1 cellular context compared by ENCODE assay signal in the genomic region with DNA sequence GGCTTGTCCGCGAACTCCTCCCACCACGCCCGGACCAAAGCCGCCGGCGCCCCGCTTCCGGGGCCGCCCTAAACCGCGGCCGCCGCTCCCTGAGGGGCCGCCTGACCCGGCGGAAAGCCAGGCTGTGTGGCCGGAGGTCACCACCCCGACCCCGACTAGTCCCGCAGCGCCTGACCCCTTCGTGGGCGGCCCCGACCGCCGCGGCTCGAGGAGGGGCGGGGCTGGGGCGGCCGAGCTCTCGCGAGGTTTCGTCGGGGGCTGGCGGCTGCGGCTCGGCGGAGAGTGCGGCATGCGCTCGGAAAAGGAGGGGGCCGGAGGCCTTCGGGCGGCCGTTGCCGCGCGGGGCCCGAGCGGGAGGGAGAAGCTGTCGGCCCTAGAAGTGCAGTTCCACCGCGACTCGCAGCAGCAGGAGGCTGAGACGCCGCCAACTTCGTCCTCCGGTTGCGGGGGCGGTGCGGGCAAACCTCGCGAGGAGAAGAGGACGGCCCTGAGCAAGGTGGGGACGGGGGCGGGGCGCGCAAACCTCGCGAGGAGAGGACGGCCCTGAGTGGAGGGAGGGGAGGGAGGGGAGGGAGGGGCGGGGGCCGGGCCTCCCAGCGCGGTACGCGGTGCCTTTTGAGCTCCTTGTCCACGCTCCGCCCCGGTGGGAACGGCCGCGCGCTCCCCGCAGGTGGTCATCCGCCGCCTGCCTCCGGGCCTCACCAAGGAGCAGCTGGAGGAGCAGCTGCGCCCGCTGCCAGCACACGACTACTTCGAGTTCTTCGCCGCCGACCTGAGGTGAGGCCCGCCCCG.
A peak's percentile ranks its signal among the peaks of the same experiment; 100 is the strongest.
TF ChIP-seq lines count a peak whose summit lies in the region.

A gene with protein sequence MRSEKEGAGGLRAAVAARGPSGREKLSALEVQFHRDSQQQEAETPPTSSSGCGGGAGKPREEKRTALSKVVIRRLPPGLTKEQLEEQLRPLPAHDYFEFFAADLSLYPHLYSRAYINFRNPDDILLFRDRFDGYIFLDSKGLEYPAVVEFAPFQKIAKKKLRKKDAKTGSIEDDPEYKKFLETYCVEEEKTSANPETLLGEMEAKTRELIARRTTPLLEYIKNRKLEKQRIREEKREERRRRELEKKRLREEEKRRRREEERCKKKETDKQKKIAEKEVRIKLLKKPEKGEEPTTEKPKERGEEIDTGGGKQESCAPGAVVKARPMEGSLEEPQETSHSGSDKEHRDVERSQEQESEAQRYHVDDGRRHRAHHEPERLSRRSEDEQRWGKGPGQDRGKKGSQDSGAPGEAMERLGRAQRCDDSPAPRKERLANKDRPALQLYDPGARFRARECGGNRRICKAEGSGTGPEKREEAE (plus strand): TSS at position 251 of the 792 bp plus-strand sequence. CDS start 39 bp downstream, at position 290.

TF ChIP-seq in K562, 482 proteins besides CTCF, POLR2A, EP300 and RAD21 (continued from another document and continues in another):
- TF ChIP-seq, protein P1, sequence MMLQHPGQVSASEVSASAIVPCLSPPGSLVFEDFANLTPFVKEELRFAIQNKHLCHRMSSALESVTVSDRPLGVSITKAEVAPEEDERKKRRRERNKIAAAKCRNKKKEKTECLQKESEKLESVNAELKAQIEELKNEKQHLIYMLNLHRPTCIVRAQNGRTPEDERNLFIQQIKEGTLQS (IDR thresholded peaks at IDR 0.05), result no peak
- TF ChIP-seq, protein P1 (CRISPR knock-in tag; conservative IDR thresholded peaks at IDR 0.05), result no peak
- TF ChIP-seq U2AF1 (optimal IDR thresholded peaks at IDR 0.05; ENCODE audit: low read depth, low read length) (no peak), HDGF (IDR thresholded peaks at IDR 0.05) (no peak), NRF1 (conservative IDR thresholded peaks at IDR 0.05 in 1 of 2, IDR thresholded peaks at IDR 0.05 in 1 of 2) (peak in 1 of 2 experiments; percentile 58; a peak in 3 of 4 replicates), MCM5 (IDR thresholded peaks at IDR 0.05; ENCODE audit: low read depth) (no peak), XRCC5 (IDR thresholded peaks at IDR 0.05; ENCODE audit: low read depth, low read length) (0 out of 2 replicates have a peak, but pooled peaks have one; percentile 1), ZNF3 (CRISPR knock-in tag; IDR thresholded peaks at IDR 0.05) (no peak), ZNF57 (CRISPR knock-in tag; IDR thresholded peaks at IDR 0.05) (no peak), TCF7L2 (IDR thresholded peaks at IDR 0.05; ENCODE audit: low read depth, low read length) (no peak), ZNF41 (CRISPR knock-in tag; conservative IDR thresholded peaks at IDR 0.05) (no peak), SRSF1 (IDR thresholded peaks at IDR 0.05; ENCODE audit: low read depth, low read length) (no peak), ESRRA (IDR thresholded peaks at IDR 0.05; ENCODE audit: borderline replicate concordance, low read depth) (peak; percentile 95), MED1 (CRISPR knock-in tag; IDR thresholded peaks at IDR 0.05; ENCODE audit: borderline replicate concordance) (no peak), ZNF589 (CRISPR knock-in tag; IDR thresholded peaks at IDR 0.05; ENCODE audit: low read depth) (no peak), POLR3G (IDR thresholded peaks at IDR 0.05; ENCODE audit: extremely low read depth, insufficient read length, insufficient replicate concordance) (no peak), KAT7 (CRISPR knock-in tag; IDR thresholded peaks at IDR 0.05; ENCODE audit: borderline replicate concordance) (no peak), MCM2 (IDR thresholded peaks at IDR 0.05; ENCODE audit: low read depth) (no peak), SMARCC2 (IDR thresholded peaks at IDR 0.05; ENCODE audit: low read depth) (no peak), CBFA2T2 (conservative IDR thresholded peaks at IDR 0.05) (peak; percentile 58), TGIF2 (CRISPR knock-in tag; IDR thresholded peaks at IDR 0.05) (no peak), MCM3 (IDR thresholded peaks at IDR 0.05) (no peak), KLF6 (CRISPR knock-in tag; IDR thresholded peaks at IDR 0.05; ENCODE audit: borderline replicate concordance) (no peak)
- TF ChIP-seq, protein P2, sequence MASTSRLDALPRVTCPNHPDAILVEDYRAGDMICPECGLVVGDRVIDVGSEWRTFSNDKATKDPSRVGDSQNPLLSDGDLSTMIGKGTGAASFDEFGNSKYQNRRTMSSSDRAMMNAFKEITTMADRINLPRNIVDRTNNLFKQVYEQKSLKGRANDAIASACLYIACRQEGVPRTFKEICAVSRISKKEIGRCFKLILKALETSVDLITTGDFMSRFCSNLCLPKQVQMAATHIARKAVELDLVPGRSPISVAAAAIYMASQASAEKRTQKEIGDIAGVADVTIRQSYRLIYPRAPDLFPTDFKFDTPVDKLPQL (IDR thresholded peaks at IDR 0.05; ENCODE audit: extremely low read depth, insufficient read length), result no peak
- TF ChIP-seq, protein P3, sequence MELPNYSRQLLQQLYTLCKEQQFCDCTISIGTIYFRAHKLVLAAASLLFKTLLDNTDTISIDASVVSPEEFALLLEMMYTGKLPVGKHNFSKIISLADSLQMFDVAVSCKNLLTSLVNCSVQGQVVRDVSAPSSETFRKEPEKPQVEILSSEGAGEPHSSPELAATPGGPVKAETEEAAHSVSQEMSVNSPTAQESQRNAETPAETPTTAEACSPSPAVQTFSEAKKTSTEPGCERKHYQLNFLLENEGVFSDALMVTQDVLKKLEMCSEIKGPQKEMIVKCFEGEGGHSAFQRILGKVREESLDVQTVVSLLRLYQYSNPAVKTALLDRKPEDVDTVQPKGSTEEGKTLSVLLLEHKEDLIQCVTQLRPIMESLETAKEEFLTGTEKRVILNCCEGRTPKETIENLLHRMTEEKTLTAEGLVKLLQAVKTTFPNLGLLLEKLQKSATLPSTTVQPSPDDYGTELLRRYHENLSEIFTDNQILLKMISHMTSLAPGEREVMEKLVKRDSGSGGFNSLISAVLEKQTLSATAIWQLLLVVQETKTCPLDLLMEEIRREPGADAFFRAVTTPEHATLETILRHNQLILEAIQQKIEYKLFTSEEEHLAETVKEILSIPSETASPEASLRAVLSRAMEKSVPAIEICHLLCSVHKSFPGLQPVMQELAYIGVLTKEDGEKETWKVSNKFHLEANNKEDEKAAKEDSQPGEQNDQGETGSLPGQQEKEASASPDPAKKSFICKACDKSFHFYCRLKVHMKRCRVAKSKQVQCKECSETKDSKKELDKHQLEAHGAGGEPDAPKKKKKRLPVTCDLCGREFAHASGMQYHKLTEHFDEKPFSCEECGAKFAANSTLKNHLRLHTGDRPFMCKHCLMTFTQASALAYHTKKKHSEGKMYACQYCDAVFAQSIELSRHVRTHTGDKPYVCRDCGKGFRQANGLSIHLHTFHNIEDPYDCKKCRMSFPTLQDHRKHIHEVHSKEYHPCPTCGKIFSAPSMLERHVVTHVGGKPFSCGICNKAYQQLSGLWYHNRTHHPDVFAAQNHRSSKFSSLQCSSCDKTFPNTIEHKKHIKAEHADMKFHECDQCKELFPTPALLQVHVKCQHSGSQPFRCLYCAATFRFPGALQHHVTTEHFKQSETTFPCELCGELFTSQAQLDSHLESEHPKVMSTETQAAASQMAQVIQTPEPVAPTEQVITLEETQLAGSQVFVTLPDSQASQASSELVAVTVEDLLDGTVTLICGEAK (IDR thresholded peaks at IDR 0.05), result peak; percentile 74
- TF ChIP-seq, protein P3 (CRISPR knock-in tag; IDR thresholded peaks at IDR 0.05), result no peak
- TF ChIP-seq, protein P4, sequence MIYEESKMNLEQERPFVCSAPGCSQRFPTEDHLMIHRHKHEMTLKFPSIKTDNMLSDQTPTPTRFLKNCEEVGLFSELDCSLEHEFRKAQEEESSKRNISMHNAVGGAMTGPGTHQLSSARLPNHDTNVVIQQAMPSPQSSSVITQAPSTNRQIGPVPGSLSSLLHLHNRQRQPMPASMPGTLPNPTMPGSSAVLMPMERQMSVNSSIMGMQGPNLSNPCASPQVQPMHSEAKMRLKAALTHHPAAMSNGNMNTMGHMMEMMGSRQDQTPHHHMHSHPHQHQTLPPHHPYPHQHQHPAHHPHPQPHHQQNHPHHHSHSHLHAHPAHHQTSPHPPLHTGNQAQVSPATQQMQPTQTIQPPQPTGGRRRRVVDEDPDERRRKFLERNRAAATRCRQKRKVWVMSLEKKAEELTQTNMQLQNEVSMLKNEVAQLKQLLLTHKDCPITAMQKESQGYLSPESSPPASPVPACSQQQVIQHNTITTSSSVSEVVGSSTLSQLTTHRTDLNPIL (CRISPR knock-in tag; IDR thresholded peaks at IDR 0.05), result no peak
- TF ChIP-seq, protein P5, sequence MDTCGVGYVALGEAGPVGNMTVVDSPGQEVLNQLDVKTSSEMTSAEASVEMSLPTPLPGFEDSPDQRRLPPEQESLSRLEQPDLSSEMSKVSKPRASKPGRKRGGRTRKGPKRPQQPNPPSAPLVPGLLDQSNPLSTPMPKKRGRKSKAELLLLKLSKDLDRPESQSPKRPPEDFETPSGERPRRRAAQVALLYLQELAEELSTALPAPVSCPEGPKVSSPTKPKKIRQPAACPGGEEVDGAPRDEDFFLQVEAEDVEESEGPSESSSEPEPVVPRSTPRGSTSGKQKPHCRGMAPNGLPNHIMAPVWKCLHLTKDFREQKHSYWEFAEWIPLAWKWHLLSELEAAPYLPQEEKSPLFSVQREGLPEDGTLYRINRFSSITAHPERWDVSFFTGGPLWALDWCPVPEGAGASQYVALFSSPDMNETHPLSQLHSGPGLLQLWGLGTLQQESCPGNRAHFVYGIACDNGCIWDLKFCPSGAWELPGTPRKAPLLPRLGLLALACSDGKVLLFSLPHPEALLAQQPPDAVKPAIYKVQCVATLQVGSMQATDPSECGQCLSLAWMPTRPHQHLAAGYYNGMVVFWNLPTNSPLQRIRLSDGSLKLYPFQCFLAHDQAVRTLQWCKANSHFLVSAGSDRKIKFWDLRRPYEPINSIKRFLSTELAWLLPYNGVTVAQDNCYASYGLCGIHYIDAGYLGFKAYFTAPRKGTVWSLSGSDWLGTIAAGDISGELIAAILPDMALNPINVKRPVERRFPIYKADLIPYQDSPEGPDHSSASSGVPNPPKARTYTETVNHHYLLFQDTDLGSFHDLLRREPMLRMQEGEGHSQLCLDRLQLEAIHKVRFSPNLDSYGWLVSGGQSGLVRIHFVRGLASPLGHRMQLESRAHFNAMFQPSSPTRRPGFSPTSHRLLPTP (IDR thresholded peaks at IDR 0.05; ENCODE audit: borderline replicate concordance, extremely low read depth, insufficient read length), result no peak
- TF ChIP-seq, protein P6, sequence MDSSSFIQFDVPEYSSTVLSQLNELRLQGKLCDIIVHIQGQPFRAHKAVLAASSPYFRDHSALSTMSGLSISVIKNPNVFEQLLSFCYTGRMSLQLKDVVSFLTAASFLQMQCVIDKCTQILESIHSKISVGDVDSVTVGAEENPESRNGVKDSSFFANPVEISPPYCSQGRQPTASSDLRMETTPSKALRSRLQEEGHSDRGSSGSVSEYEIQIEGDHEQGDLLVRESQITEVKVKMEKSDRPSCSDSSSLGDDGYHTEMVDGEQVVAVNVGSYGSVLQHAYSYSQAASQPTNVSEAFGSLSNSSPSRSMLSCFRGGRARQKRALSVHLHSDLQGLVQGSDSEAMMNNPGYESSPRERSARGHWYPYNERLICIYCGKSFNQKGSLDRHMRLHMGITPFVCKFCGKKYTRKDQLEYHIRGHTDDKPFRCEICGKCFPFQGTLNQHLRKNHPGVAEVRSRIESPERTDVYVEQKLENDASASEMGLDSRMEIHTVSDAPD (CRISPR knock-in tag; IDR thresholded peaks at IDR 0.05), result no peak
- TF ChIP-seq, protein P7, sequence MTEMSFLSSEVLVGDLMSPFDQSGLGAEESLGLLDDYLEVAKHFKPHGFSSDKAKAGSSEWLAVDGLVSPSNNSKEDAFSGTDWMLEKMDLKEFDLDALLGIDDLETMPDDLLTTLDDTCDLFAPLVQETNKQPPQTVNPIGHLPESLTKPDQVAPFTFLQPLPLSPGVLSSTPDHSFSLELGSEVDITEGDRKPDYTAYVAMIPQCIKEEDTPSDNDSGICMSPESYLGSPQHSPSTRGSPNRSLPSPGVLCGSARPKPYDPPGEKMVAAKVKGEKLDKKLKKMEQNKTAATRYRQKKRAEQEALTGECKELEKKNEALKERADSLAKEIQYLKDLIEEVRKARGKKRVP (CRISPR knock-in tag; IDR thresholded peaks at IDR 0.05), result no peak
- TF ChIP-seq, protein P8, sequence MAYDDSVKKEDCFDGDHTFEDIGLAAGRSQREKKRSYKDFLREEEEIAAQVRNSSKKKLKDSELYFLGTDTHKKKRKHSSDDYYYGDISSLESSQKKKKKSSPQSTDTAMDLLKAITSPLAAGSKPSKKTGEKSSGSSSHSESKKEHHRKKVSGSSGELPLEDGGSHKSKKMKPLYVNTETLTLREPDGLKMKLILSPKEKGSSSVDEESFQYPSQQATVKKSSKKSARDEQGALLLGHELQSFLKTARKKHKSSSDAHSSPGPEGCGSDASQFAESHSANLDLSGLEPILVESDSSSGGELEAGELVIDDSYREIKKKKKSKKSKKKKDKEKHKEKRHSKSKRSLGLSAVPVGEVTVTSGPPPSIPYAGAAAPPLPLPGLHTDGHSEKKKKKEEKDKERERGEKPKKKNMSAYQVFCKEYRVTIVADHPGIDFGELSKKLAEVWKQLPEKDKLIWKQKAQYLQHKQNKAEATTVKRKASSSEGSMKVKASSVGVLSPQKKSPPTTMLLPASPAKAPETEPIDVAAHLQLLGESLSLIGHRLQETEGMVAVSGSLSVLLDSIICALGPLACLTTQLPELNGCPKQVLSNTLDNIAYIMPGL (CRISPR knock-in tag; IDR thresholded peaks at IDR 0.05), result no peak
